Comparison of ENCODE assay signal across 17 cellular contexts in the genomic region with DNA sequence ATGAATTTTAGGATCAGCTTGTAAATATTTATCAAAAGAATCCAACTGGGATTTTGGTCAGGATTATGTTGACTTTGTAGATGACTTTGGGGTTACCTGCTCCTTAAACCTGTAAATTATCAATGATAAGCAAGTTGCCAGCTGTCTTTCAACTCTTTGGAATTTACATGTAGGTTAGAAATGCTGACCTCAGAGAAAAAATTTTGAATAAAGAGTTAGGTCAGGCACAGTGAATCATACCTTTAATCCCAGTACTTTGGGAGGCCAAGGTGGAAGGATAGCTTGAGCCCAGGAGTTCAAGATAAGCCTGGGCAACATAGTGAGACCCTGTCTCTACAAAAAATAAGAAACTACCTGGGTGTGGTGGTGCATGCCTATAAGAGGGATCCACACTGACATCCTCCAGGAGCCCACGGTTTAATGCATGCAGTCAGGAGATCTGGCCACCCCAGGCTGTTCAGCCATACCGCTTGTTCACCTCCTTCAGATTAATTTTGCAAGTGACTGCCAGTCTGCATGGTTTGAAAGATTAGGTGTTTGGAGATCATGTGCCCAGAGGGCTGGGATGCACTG.
DNase-seq lines count a peak whose midpoint lies in the region; ATAC-seq and TF ChIP-seq lines count a peak whose summit lies in the region.
"Had no signal": no experiment of that assay in that cellular context is flagged by ENCODE, and none has a peak within 500 bp of the region (broad histone marks: within the 10 kb centered on the region; RNA-seq: fewer than 3 reads in every experiment).

No MANE protein-coding gene starts in this region.

- H3K9me1 ChIP-seq in IMR-90 (ENCODE audit: insufficient read depth, low read length), result peaks cover 8% of the 10 kb centered on the region; the same call in 1 of the 2 replicates

- no peak overlapping the region for H2BK15ac ChIP-seq in IMR-90 (ENCODE audit: low read depth, low read length)

- H3K4me1 ChIP-seq in ACC112 (ENCODE audit: control insufficient read depth, insufficient read depth, low read length, unreplicated experiment), result peaks cover 28% of the 10 kb centered on the region
- peaks cover 21% of the 10 kb centered on the region for H3K4me1 ChIP-seq in IMR-90 (ENCODE audit: control insufficient read depth, insufficient read depth, low read length)
- peaks cover 9% of the 10 kb centered on the region for H3K4me1 ChIP-seq in endodermal cell (ENCODE audit: control insufficient read depth, insufficient read depth, low read length)

- H4K5ac ChIP-seq in IMR-90 (ENCODE audit: low read depth, low read length), result peak overlapping the region; percentile 35; the same call in 1 of the 2 replicates

- no peak for TF ChIP-seq POLR2A in IMR-90 (IDR thresholded peaks at IDR 0.05; ENCODE audit: low read depth, low read length)

- H3K9me3 ChIP-seq in IMR-90 (ENCODE audit: control insufficient read depth, insufficient read depth, low read length), result peaks cover 3% of the 10 kb centered on the region; the same call in 1 of the 2 replicates
- peaks cover 6% of the 10 kb centered on the region for H3K9me3 ChIP-seq in endodermal cell (ENCODE audit: control insufficient read depth, low read length)
- H3K9me3 ChIP-seq: SJSA1 had no signal

- H3K9ac ChIP-seq in IMR-90 (ENCODE audit: low read depth, low read length) (no peak overlapping the region), endodermal cell (ENCODE audit: extremely low read depth, low read length, poor library complexity, severe bottlenecking) (no peak overlapping the region)

- CTCF ChIA-PET in IMR-90 (lab: Yijun Ruan, JAX), result no interaction called here

- H2BK120ac ChIP-seq in IMR-90 (ENCODE audit: low read depth, low read length), result peak overlapping the region; percentile 70; the same call in 1 of the 2 replicates

- H3K36me3 Mint-ChIP-seq in endodermal cell (ENCODE audit: low read depth) (peaks cover 4% of the 10 kb centered on the region), osteocyte (ENCODE audit: unreplicated experiment) (peaks cover 20% of the 10 kb centered on the region)
- H3K36me3 Mint-ChIP-seq: CD4-positive, CD25-positive, alpha-beta regulatory T cell had no signal

- H3K4me3 Mint-ChIP-seq in endodermal cell, result no peak overlapping the region
- no peak overlapping the region for H3K4me3 Mint-ChIP-seq in osteocyte (ENCODE audit: unreplicated experiment)
- H3K4me3 Mint-ChIP-seq: CD4-positive, CD25-positive, alpha-beta regulatory T cell had no signal

- H3K9me3 Mint-ChIP-seq in endodermal cell (peaks cover 10% of the 10 kb centered on the region), osteocyte (ENCODE audit: unreplicated experiment) (no peaks in the 10 kb centered on the region)

- 0 out of 2 replicates have a peak overlapping the region, but pooled peaks have one; percentile 36 for H3K14ac ChIP-seq in IMR-90 (replicated peaks; ENCODE audit: low read depth, low read length)

- peaks cover 5% of the 10 kb centered on the region for H3K79me2 ChIP-seq in ACC112 (ENCODE audit: control insufficient read depth, insufficient read depth, low read length, unreplicated experiment)

- H3K27ac ChIP-seq in ACC112 (ENCODE audit: low read depth, low read length) (peak overlapping the region; percentile 53; the same call in 1 of the 2 replicates), IMR-90 (ENCODE audit: insufficient read depth, low read length) (no peak overlapping the region), endodermal cell (ENCODE audit: low read depth, low read length) (no peak overlapping the region)
- H3K27ac ChIP-seq: RWPE1, SJSA1 had no signal

- H3K23ac ChIP-seq in IMR-90 (ENCODE audit: low read depth, low read length), result 0 out of 2 replicates have a peak overlapping the region, but pooled peaks have one; percentile 58

- POLR2A ChIA-PET in IMR-90 (lab: Charles Lee; ENCODE audit: unreplicated experiment), result no interaction called here

- H3K4me1 Mint-ChIP-seq in endodermal cell (peaks cover 19% of the 10 kb centered on the region), osteocyte (ENCODE audit: unreplicated experiment) (peaks cover 47% of the 10 kb centered on the region)
- H3K4me1 Mint-ChIP-seq: CD4-positive, CD25-positive, alpha-beta regulatory T cell had no signal

- BruUV-seq in IMR-90 (replicated peaks; lab: Mats Ljungman, UMichigan), result no TSS peak

- H3K36me3 ChIP-seq in ACC112 (ENCODE audit: insufficient read depth, low read length), result no peaks in the 10 kb centered on the region; the same call in 1 of the 2 replicates
- H3K36me3 ChIP-seq in IMR-90 (ENCODE audit: control insufficient read depth, insufficient read depth, low read length), result no peaks in the 10 kb centered on the region; the same call in 1 of the 2 replicates
- no peaks in the 10 kb centered on the region for H3K36me3 ChIP-seq in endodermal cell (ENCODE audit: control insufficient read depth, insufficient read depth, low read length)

- no peak overlapping the region for H2AK9ac ChIP-seq in IMR-90 (replicated peaks; ENCODE audit: low read depth, low read length, poor library complexity)

- no peak for TF ChIP-seq RAD21 in IMR-90 (IDR thresholded peaks at IDR 0.05; ENCODE audit: low read length)

- intact Hi-C loops in IMR-90 (cut with micrococcal nuclease), result no loop called here

- H2AFZ ChIP-seq in ACC112 (ENCODE audit: low read length, unreplicated experiment), result no peak overlapping the region
- H2AFZ ChIP-seq in IMR-90 (replicated peaks; ENCODE audit: low read length, poor library complexity), result no peak overlapping the region

- no peak overlapping the region for H4K8ac ChIP-seq in IMR-90 (ENCODE audit: low read depth in 2 of 2, low read length in 2 of 2)

- no peak overlapping the region for H4K91ac ChIP-seq in IMR-90 (ENCODE audit: insufficient read depth, low read depth, low read length)

- DNase-seq in IMR-90 (no peak), endodermal cell (no peak), osteocyte (ENCODE audit: extremely low spot score, unreplicated experiment) (no peak), DMS79 treated with DMSO at 0.1 percent for 48 hours (lab: John Stamatoyannopoulos, UW) (no peak)
- DNase-seq in stimulated activated CD8-positive, alpha-beta memory T cell treated with anti-CD3 and anti-CD28 coated beads, Interleukin-4, amount 100 ng/mL, for 48 hours, result no peak
- DNase-seq: Calu3; CD4-positive, CD25-positive, alpha-beta regulatory T cell; DMS53; HCEC 1CT; NCI-H1105 treated with DMSO at 0.1 percent for 48 hours; NCI-H187; NCI-H345; NCI-H69 had no signal

- no peak for TF ChIP-seq CTCF in IMR-90 (conservative IDR thresholded peaks at IDR 0.05; ENCODE audit: low read depth, low read length)
- TF ChIP-seq CTCF in endodermal cell (conservative IDR thresholded peaks at IDR 0.05), result no peak
- TF ChIP-seq CTCF in osteocyte (IDR thresholded peaks at IDR 0.05), result no peak

- H4K20me1 ChIP-seq in IMR-90 (ENCODE audit: insufficient read depth, low read length), result no peaks in the 10 kb centered on the region

- dilution Hi-C loops in IMR-90 (cut with HindIII; ENCODE audit: low sequenced_read_pairs, unreplicated experiment), result no loop called here

- H3K18ac ChIP-seq in IMR-90 (ENCODE audit: low read depth, low read length), result peak overlapping the region; percentile 37; the same call in 1 of the 2 replicates

- H3K27ac Mint-ChIP-seq in endodermal cell (peak overlapping the region; percentile 14), osteocyte (ENCODE audit: unreplicated experiment) (peak overlapping the region; percentile 94)
- H3K27ac Mint-ChIP-seq: CD4-positive, CD25-positive, alpha-beta regulatory T cell had no signal

- peaks cover 5 to 23% of the 10 kb centered on the region in 2 experiments; a peak in 2 of 4 replicates for H3K79me1 ChIP-seq in IMR-90 (ENCODE audit: low read depth in 1 of 2, low read length in 2 of 2)

- H2BK5ac ChIP-seq in IMR-90 (ENCODE audit: low read depth, low read length, poor library complexity, severe bottlenecking), result no peak overlapping the region

- H2BK20ac ChIP-seq in IMR-90 (ENCODE audit: low read depth, low read length), result peak overlapping the region; percentile 45

- in situ Hi-C loops in IMR-90 (cut with MboI; ENCODE audit: low sequenced_read_pairs), result no loop called here

- peak overlapping the region; percentile 24; the same call in 1 of the 2 replicates for H2AK5ac ChIP-seq in IMR-90 (ENCODE audit: low read depth, low read length)

- no peak overlapping the region for H3K4me2 ChIP-seq in IMR-90 (ENCODE audit: low read depth, low read length)

- H3K4ac ChIP-seq in IMR-90 (ENCODE audit: low read depth, low read length), result peak overlapping the region; percentile 56; the same call in 1 of the 2 replicates

- H3K27me3 Mint-ChIP-seq in endodermal cell (ENCODE audit: insufficient read depth), result peaks cover 12% of the 10 kb centered on the region
- no peaks in the 10 kb centered on the region for H3K27me3 Mint-ChIP-seq in osteocyte (ENCODE audit: unreplicated experiment)
- H3K27me3 Mint-ChIP-seq: CD4-positive, CD25-positive, alpha-beta regulatory T cell had no signal

- WGBS in IMR-90 (ENCODE audit: extremely low coverage in 2 of 2, insufficient read length in 1 of 2), 2 experiments, result no CpG with 5 or more reads among the region's 2 CpGs
- 93 to 100% methylated on average over 1 to 2 of the region's 2 CpGs for WGBS in endodermal cell (ENCODE audit: insufficient coverage in 1 of 2, insufficient read length in 1 of 2), 2 experiments

- no peaks in the 10 kb centered on the region for H3K27me3 ChIP-seq in ACC112 (ENCODE audit: insufficient read depth, low read length)
- H3K27me3 ChIP-seq in IMR-90 (ENCODE audit: control insufficient read depth, insufficient read depth, low read length), result no peaks in the 10 kb centered on the region
- peaks cover 4% of the 10 kb centered on the region for H3K27me3 ChIP-seq in endodermal cell (ENCODE audit: control insufficient read depth, insufficient read depth, low read length, poor library complexity, severe bottlenecking)
- H3K27me3 ChIP-seq: SJSA1 had no signal

- H3K4me3 ChIP-seq in ACC112 (ENCODE audit: low read depth, low read length) (no peak overlapping the region), IMR-90 (ENCODE audit: insufficient read depth, low read depth, low read length) (no peak overlapping the region), endodermal cell (ENCODE audit: low read length) (no peak overlapping the region)
- H3K4me3 ChIP-seq: SJSA1 had no signal

- H3K56ac ChIP-seq in IMR-90 (ENCODE audit: extremely low read depth, insufficient read depth, low read length), result no peak overlapping the region

- ATAC-seq in IMR-90 (ENCODE audit: low read depth) (no peak), GM19035 (IDR thresholded peaks at IDR 0.05; ENCODE audit: unreplicated experiment) (no peak)

TF ChIP-seq in IMR-90, 13 proteins besides CTCF, POLR2A, EP300 and RAD21 (continues in another document):
- TF ChIP-seq MAZ (IDR thresholded peaks at IDR 0.05; ENCODE audit: borderline replicate concordance, low read depth, low read length) (no peak), BHLHE40 (IDR thresholded peaks at IDR 0.05; ENCODE audit: low read depth, low read length) (no peak)
